16 cellular contexts compared by ENCODE assay signal in the genomic region with DNA sequence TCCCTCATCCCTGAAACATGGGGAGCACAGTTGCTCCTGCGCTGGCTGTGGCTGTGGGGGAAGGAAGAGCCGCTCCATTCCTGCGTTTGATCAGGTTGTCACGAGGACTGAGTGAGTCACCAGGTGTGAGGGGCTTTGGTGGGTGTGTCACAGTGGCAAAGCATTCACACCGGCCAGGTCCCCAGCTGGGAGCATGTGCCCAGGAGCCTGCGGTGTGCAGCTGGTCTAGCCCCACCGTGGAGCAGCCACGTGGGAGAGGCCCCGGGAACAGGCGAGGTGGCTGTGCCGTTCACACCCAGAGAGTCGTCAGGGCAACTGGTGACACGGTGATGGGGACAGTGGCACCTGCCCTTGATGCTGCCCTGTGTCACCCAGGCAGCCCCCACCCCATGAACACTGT. TPM values are rescaled to one million over a fixed set of nuclear protein-coding genes. Genes with fewer than 3 reads are reported as not detected.
A peak's percentile ranks its signal among the peaks of the same experiment; 100 is the strongest.
DNase-seq lines count a peak whose midpoint lies in the region; ATAC-seq and TF ChIP-seq lines count a peak whose summit lies in the region.
"Had no signal": no experiment of that assay in that cellular context is flagged by ENCODE, and none has a peak within 500 bp of the region (broad histone marks: within the 10 kb centered on the region; RNA-seq: fewer than 3 reads in every experiment).

No MANE protein-coding gene starts in this region.

- no peaks in the 10 kb centered on the region for H3K27me3 Mint-ChIP-seq in natural killer cell treated with Interleukin-12 subunit alpha and Interleukin-12 subunit beta and Interleukin-15 and Interleukin-18, amount 100 ng/mL, for 72 hours
- H3K27me3 Mint-ChIP-seq: activated CD4-positive, alpha-beta T cell treated with anti-CD3 and anti-CD28 coated beads for 36 hours; activated T-cell treated with anti-CD3 and anti-CD28 coated beads, Interleukin-2, amount 50 U/mL, for 24 hours had no signal

- no peak overlapping the region for H3K27ac Mint-ChIP-seq in natural killer cell treated with Interleukin-12 subunit alpha and Interleukin-12 subunit beta and Interleukin-15 and Interleukin-18, amount 100 ng/mL, for 72 hours
- H3K27ac Mint-ChIP-seq: activated CD4-positive, alpha-beta T cell treated with anti-CD3 and anti-CD28 coated beads for 36 hours; activated T-cell treated with anti-CD3 and anti-CD28 coated beads, Interleukin-2, amount 50 U/mL, for 24 hours had no signal

- H3K4me2 ChIP-seq in skeletal muscle satellite cell (ENCODE audit: low read length) = peak overlapping the region; percentile 39

- ATAC-seq in natural killer cell treated with Interleukin-12 subunit alpha and Interleukin-12 subunit beta and Interleukin-15 and Interleukin-18, amount 100 ng/mL, for 72 hours = no peak
- ATAC-seq: activated CD4-positive, alpha-beta T cell treated with anti-CD3 and anti-CD28 coated beads for 36 hours; left cardiac atrium had no signal

- H3K4me3 ChIP-seq in fibroblast of mammary gland (ENCODE audit: control insufficient read depth, low read depth, low read length) (no peak overlapping the region), skeletal muscle satellite cell (ENCODE audit: low read length) (no peak overlapping the region)
- H3K4me3 ChIP-seq: MG63 had no signal

- H3K27me3 ChIP-seq in skeletal muscle satellite cell (ENCODE audit: control insufficient read depth, insufficient read depth, low read length) = no peaks in the 10 kb centered on the region
- H3K27me3 ChIP-seq: MG63, neutrophil had no signal

- TF ChIP-seq CTCF in fibroblast of mammary gland (conservative IDR thresholded peaks at IDR 0.05; ENCODE audit: control insufficient read depth, insufficient read depth, low read depth, low read length) = no peak

- H3K9ac ChIP-seq in skeletal muscle satellite cell (ENCODE audit: low read depth, low read length) = peak overlapping the region; percentile 66

- no peak overlapping the region for H3K4me3 Mint-ChIP-seq in natural killer cell treated with Interleukin-12 subunit alpha and Interleukin-12 subunit beta and Interleukin-15 and Interleukin-18, amount 100 ng/mL, for 72 hours
- H3K4me3 Mint-ChIP-seq: activated CD4-positive, alpha-beta T cell treated with anti-CD3 and anti-CD28 coated beads for 36 hours; activated T-cell treated with anti-CD3 and anti-CD28 coated beads, Interleukin-2, amount 50 U/mL, for 24 hours; H9 had no signal

- no peaks in the 10 kb centered on the region for H3K4me1 Mint-ChIP-seq in natural killer cell treated with Interleukin-12 subunit alpha and Interleukin-12 subunit beta and Interleukin-15 and Interleukin-18, amount 100 ng/mL, for 72 hours (ENCODE audit: low read depth in 2 of 2)
- H3K4me1 Mint-ChIP-seq: activated CD4-positive, alpha-beta T cell treated with anti-CD3 and anti-CD28 coated beads for 36 hours had no signal

- DNase-seq in COLO668 (lab: John Stamatoyannopoulos, UW; ENCODE audit: unreplicated experiment) (peak; percentile 31), SW480 (ENCODE audit: low spot score) (peak; percentile 85), fibroblast of mammary gland (ENCODE audit: low read depth) (peak; percentile 66), SKM-1 treated with dmso at 0.1 percent for 144 hours (lab: John Stamatoyannopoulos, UW; ENCODE audit: unreplicated experiment) (no peak), NCI-H526 treated with DMSO at 0.1 percent for 48 hours (lab: John Stamatoyannopoulos, UW) (no peak), DMS79 treated with DMSO at 0.1 percent for 48 hours (lab: John Stamatoyannopoulos, UW) (no peak)
- no peak for DNase-seq in natural killer cell treated with Interleukin-12 subunit alpha and Interleukin-12 subunit beta and Interleukin-15 and Interleukin-18, amount 100 ng/mL, for 72 hours (ENCODE audit: low spot score)
- DNase-seq: activated CD4-positive, alpha-beta T cell treated with anti-CD3 and anti-CD28 coated beads for 36 hours; activated T-cell treated with anti-CD3 and anti-CD28 coated beads, Interleukin-2, amount 50 U/mL, for 24 hours; C1 segment of cervical spinal cord; H9; left cardiac atrium; MG63; NK-92 treated with Interleukin-12 subunit alpha and Interleukin-12 subunit beta, amount 100 ng/mL, for 24 hours had no signal

- H3K36me3 Mint-ChIP-seq in natural killer cell treated with Interleukin-12 subunit alpha and Interleukin-12 subunit beta and Interleukin-15 and Interleukin-18, amount 100 ng/mL, for 72 hours = no peaks in the 10 kb centered on the region

- H3K36me3 ChIP-seq in skeletal muscle satellite cell (ENCODE audit: insufficient read depth, low read length) = peaks cover 94% of the 10 kb centered on the region

- H3K4me1 ChIP-seq in skeletal muscle satellite cell (ENCODE audit: control insufficient read depth, insufficient read depth, low read length) = peaks cover 99% of the 10 kb centered on the region

- H3K9me3 Mint-ChIP-seq in natural killer cell treated with Interleukin-12 subunit alpha and Interleukin-12 subunit beta and Interleukin-15 and Interleukin-18, amount 100 ng/mL, for 72 hours = no peaks in the 10 kb centered on the region
- H3K9me3 Mint-ChIP-seq: activated T-cell treated with anti-CD3 and anti-CD28 coated beads, Interleukin-2, amount 50 U/mL, for 24 hours; H9 had no signal

- no peaks in the 10 kb centered on the region for H3K9me3 ChIP-seq in skeletal muscle satellite cell (replicated peaks; ENCODE audit: low read length)
- H3K9me3 ChIP-seq: MG63, neutrophil had no signal

RNA-seq across cellular contexts. Expression of a gene that starts 47.6 kb away (rescaled TPM):
- total RNA-seq in skeletal muscle satellite cell (2012; rRNA removed) = 9.0 and 14.2 TPM in 2 replicates
- total RNA-seq in natural killer cell treated with Interleukin-12 subunit alpha and Interleukin-12 subunit beta and Interleukin-15 and Interleukin-18, amount 100 ng/mL, for 72 hours = 10 to 100 TPM; 31.7 to 36.1 TPM

Comparison
In these comparisons a context has a peak if more than half of its experiments do, and no peak if none do; other contexts are left out.
1. DNase-seq: peak in COLO668 (single experiment), SW480 (single experiment) and fibroblast of mammary gland (single experiment); none in SKM-1 treated with dmso at 0.1 percent for 144 hours (single experiment), NCI-H526 treated with DMSO at 0.1 percent for 48 hours (single experiment), natural killer cell treated with Interleukin-12 subunit alpha and Interleukin-12 subunit beta and Interleukin-15 and Interleukin-18, amount 100 ng/mL, for 72 hours (single experiment) and DMS79 treated with DMSO at 0.1 percent for 48 hours (single experiment).